ENCODE assay signal across 25 cellular contexts in the genomic region with DNA sequence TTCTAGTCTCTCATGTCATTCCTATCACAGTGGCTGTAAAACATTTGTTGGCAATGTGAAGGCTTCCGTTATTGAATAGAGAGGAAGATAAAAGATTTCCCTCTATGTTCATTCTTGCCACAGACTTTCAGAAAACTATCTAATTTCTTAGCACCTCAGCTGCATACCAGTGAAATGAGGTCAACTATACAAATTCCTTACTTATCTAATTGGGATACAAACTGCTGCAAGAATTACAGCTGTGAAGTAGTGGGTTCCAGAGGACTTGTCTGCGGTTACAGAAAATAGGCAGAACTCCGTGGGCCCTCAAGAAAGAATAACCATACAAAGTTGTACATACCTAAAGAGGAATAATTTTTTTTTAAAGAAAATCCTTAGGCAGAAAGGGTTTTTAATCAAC.
"Had no signal": no experiment of that assay in that cellular context is flagged by ENCODE, and none has a peak within 500 bp of the region (broad histone marks: within the 10 kb centered on the region; RNA-seq: fewer than 3 reads in every experiment).

No MANE protein-coding gene starts in this region.

- H3K4me3 ChIP-seq: esophagus squamous epithelium, heart left ventricle, left ventricle myocardium inferior, lung, sigmoid colon, tibial artery, upper lobe of left lung, uterus had no signal

- H3K4me1 Mint-ChIP-seq: naive B cell; nephron; stimulated activated effector memory CD8-positive, alpha-beta T cell treated with anti-CD3 and anti-CD28 coated beads, Interleukin-12 subunit alpha, Interleukin-12 subunit beta, amount 100 ng/mL, for 72 hours had no signal

- H3K36me3 Mint-ChIP-seq: naive B cell; stimulated activated effector memory CD8-positive, alpha-beta T cell treated with anti-CD3 and anti-CD28 coated beads, Interleukin-12 subunit alpha, Interleukin-12 subunit beta, amount 100 ng/mL, for 72 hours had no signal

- H3K9ac ChIP-seq: parathyroid adenoma had no signal

- H3K27ac Mint-ChIP-seq: dendritic cell treated with granulocyte-macrophage colony-stimulating factor and Interleukin-4, amounts not matched to agents 40 ng/mL and 50 ng/mL, for 4 days; naive B cell; nephron; stimulated activated effector memory CD8-positive, alpha-beta T cell treated with anti-CD3 and anti-CD28 coated beads, Interleukin-12 subunit alpha, Interleukin-12 subunit beta, amount 100 ng/mL, for 72 hours had no signal

- H3K9me3 Mint-ChIP-seq: effector memory CD8-positive, alpha-beta T cell; nephron; stimulated activated effector memory CD8-positive, alpha-beta T cell treated with anti-CD3 and anti-CD28 coated beads, Interleukin-12 subunit alpha, Interleukin-12 subunit beta, amount 100 ng/mL, for 72 hours had no signal

- H3K27me3 Mint-ChIP-seq: dendritic cell treated with granulocyte-macrophage colony-stimulating factor and Interleukin-4, amounts not matched to agents 40 ng/mL and 50 ng/mL, for 4 days; effector memory CD8-positive, alpha-beta T cell; naive B cell had no signal

- H3K9me3 ChIP-seq: esophagus squamous epithelium, heart left ventricle, left ventricle myocardium inferior, sigmoid colon, tibial artery, upper lobe of left lung, uterus had no signal

- H3K4me3 Mint-ChIP-seq: dendritic cell treated with granulocyte-macrophage colony-stimulating factor and Interleukin-4, amounts not matched to agents 40 ng/mL and 50 ng/mL, for 4 days; effector memory CD8-positive, alpha-beta T cell; naive B cell; nephron; stimulated activated effector memory CD8-positive, alpha-beta T cell treated with anti-CD3 and anti-CD28 coated beads, Interleukin-12 subunit alpha, Interleukin-12 subunit beta, amount 100 ng/mL, for 72 hours had no signal

- H3K79me2 ChIP-seq: parathyroid adenoma had no signal

- H3K27ac ChIP-seq: epithelial cell of prostate, esophagus squamous epithelium, heart left ventricle, left ventricle myocardium inferior, parathyroid adenoma, sigmoid colon, tibial artery, upper lobe of left lung, uterus had no signal

- H2AFZ ChIP-seq: parathyroid adenoma had no signal

- H3K36me3 ChIP-seq: esophagus squamous epithelium, heart left ventricle, left ventricle myocardium inferior, sigmoid colon, tibial artery, upper lobe of left lung, uterus had no signal

- DNase-seq: effector memory CD8-positive, alpha-beta T cell; esophagus squamous epithelium; foreskin melanocyte; heart left ventricle; hypothalamus; islet precursor cell; left cardiac atrium; left ventricle myocardium inferior; mesenchymal stem cell; naive B cell; occipital lobe; sigmoid colon; small intestine; stimulated activated CD4-positive, alpha-beta T cell treated with anti-CD3 and anti-CD28 coated beads, Interleukin-2, amount 100 ng/mL, for 48 hours; stimulated activated CD8-positive, alpha-beta memory T cell treated with anti-CD3 and anti-CD28 coated beads, Interleukin-4, amount 100 ng/mL, for 48 hours; stimulated activated naive CD8-positive, alpha-beta T cell treated with anti-CD3 and anti-CD28 coated beads, Interleukin-15, Interleukin-2, amounts not matched to agents 100 U/mL and 50 U/mL, for 24 hours; tibial artery; upper lobe of left lung; uterus had no signal

- ATAC-seq: effector memory CD8-positive, alpha-beta T cell; stimulated activated effector memory CD8-positive, alpha-beta T cell treated with anti-CD3 and anti-CD28 coated beads, Interleukin-12 subunit alpha, Interleukin-12 subunit beta, amount 100 ng/mL, for 72 hours; stimulated activated naive CD8-positive, alpha-beta T cell treated with anti-CD3 and anti-CD28 coated beads, Interleukin-15, Interleukin-2, amounts not matched to agents 100 U/mL and 50 U/mL, for 24 hours had no signal

- H3K27me3 ChIP-seq: esophagus squamous epithelium, sigmoid colon, tibial artery, upper lobe of left lung had no signal

- H3K4me1 ChIP-seq: heart left ventricle, left ventricle myocardium inferior, parathyroid adenoma, sigmoid colon, tibial artery, upper lobe of left lung, uterus had no signal
